In the genomic region with DNA sequence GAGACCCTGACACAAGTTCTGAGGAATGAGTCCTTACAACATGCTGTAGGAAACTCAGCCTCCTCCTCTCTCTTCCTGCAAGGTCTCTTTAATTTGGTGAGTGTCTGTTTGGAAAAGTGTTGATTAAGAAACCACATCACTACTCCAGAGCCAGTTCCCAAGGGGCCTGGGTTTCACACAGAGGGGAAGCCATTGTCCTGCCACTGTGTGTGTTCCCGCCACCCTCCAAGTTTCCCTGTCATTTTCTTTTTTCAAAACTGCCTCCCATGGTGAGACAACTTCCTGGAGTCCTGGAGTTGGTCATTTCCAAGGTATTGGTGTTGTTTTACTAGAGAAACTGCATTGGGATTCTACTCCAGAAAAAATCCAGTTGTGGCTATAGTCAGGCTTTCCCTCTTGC, we compare ENCODE assay signal across 18 cellular contexts.
"Had no signal": no experiment of that assay in that cellular context is flagged by ENCODE, and none has a peak within 500 bp of the region (broad histone marks: within the 10 kb centered on the region; RNA-seq: fewer than 3 reads in every experiment).

No MANE protein-coding gene starts in this region.

- H3K9me3 ChIP-seq: ovary, right lobe of liver had no signal

- H3K4me3 Mint-ChIP-seq: activated B cell treated with CpG ODN at 0.5 μM for 24 hours; activated CD8-positive, alpha-beta T cell treated with anti-CD3 and anti-CD28 coated beads for 36 hours; activated naive CD8-positive, alpha-beta T cell; nephron progenitor cell; stimulated activated naive CD8-positive, alpha-beta T cell treated with anti-CD3 and anti-CD28 coated beads, Interleukin-15, Interleukin-2, amounts not matched to agents 100 ng/mL and 50 ng/mL, for 24 hours; type B pancreatic cell had no signal

- DNase-seq: activated B cell treated with CpG ODN at 0.5 μM for 24 hours; activated CD4-positive, alpha-beta T cell treated with anti-CD3 and anti-CD28 coated beads for 48 hours; activated CD8-positive, alpha-beta memory T cell treated with anti-CD3 and anti-CD28 coated beads, Interleukin-2, amount 50 U/mL, for 48 hours; activated CD8-positive, alpha-beta T cell treated with anti-CD3 and anti-CD28 coated beads for 36 hours; activated gamma-delta T cell treated with Interleukin-2 at 50 U/mL for 16 hours; amniotic stem cell; effector CD8-positive, alpha-beta T cell; foreskin keratinocyte; kidney; mesenchymal stem cell; nephron progenitor cell; ovary; right lobe of liver; T-helper 2 cell had no signal

- H3K27me3 ChIP-seq: ovary, right lobe of liver had no signal

- H3K4me3 ChIP-seq: coronary artery, ovary, right lobe of liver had no signal

- H3K4me1 Mint-ChIP-seq: activated B cell treated with CpG ODN at 0.5 μM for 24 hours had no signal

- H3K27ac Mint-ChIP-seq: activated B cell treated with CpG ODN at 0.5 μM for 24 hours; activated CD8-positive, alpha-beta T cell treated with anti-CD3 and anti-CD28 coated beads for 36 hours; activated naive CD8-positive, alpha-beta T cell; stimulated activated naive CD8-positive, alpha-beta T cell treated with anti-CD3 and anti-CD28 coated beads, Interleukin-15, Interleukin-2, amounts not matched to agents 100 ng/mL and 50 ng/mL, for 24 hours; type B pancreatic cell had no signal

- H3K4me1 ChIP-seq: foreskin keratinocyte, right lobe of liver had no signal

- H3K9me3 Mint-ChIP-seq: activated B cell treated with CpG ODN at 0.5 μM for 24 hours; activated CD8-positive, alpha-beta T cell treated with anti-CD3 and anti-CD28 coated beads for 36 hours; stimulated activated naive CD8-positive, alpha-beta T cell treated with anti-CD3 and anti-CD28 coated beads, Interleukin-15, Interleukin-2, amounts not matched to agents 100 ng/mL and 50 ng/mL, for 24 hours; type B pancreatic cell had no signal

- H3K27ac ChIP-seq: coronary artery, foreskin keratinocyte, ovary, right lobe of liver had no signal

- H3K36me3 Mint-ChIP-seq: activated naive CD8-positive, alpha-beta T cell; type B pancreatic cell had no signal

- H3K36me3 ChIP-seq: ovary had no signal

- ATAC-seq: activated CD8-positive, alpha-beta T cell treated with anti-CD3 and anti-CD28 coated beads for 36 hours; foreskin keratinocyte; right lobe of liver had no signal
